ENCODE assay signal across 21 cellular contexts in the genomic region with DNA sequence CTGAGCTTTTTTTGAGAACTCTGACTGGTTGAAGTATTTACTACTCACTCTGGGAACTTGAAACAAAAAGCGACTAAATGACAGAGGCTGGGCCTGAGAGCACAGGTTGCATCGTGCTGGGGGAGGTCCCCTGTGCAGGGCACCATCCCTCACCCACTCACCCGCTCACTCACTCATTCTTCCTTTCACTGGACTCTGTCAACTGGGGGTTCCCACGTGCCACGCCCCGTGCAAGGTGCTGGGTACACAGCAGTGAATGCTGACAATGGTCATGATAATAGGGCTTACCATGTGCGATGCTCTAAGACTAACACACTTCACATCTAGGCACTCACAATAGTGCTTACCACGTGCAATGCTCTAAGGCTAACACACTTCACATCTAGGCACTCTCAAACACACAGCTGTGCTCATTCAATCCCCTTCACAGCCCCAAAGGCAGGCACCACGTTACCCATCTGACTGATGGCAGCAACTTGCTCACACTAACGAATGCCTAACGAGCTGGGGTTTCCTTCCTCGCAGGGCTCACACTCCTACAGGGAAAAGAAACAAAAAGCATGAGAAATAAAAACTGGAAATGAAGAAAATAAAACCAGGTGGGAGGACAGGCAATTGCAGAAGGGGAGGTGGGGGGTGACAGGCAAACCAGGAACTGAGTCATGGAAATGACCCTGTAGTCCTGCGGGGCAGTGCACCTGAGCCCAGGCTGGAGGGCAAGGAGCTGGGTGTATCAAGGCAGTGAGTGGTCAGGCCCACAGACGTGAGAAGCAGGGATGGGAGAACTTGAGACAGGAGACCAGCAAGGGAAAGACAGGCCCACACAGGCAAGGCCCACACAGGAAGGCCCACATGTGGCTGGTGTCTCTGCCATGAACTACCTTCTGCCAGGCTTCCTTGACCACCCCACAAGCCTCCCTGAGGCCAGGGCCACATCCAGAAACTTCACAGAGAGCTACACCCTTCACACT.
DNase-seq lines count a peak whose midpoint lies in the region; ATAC-seq, FAIRE-seq and TF ChIP-seq lines count a peak whose summit lies in the region.
"Had no signal": no experiment of that assay in that cellular context is flagged by ENCODE, and none has a peak within 500 bp of the region (broad histone marks: within the 10 kb centered on the region; RNA-seq: fewer than 3 reads in every experiment).

No MANE protein-coding gene starts in this region.

- peak; percentile 94 to 95 for ATAC-seq in activated T-cell treated with anti-CD3 and anti-CD28 coated beads, Interleukin-2, amount 50 U/mL, for 72 hours (replicated peaks in 1 of 2)
- ATAC-seq: SK-N-SH treated with all-trans-retinoic acid at 6 μM for 48 hours; stimulated activated naive B cell treated with anti-CD40 and anti-IgM and Interleukin-4, amounts not matched to agents 10 μg/mL and 1 μg/mL and 100 μg/mL, for 72 hours had no signal

- no peak overlapping the region for H3K4me3 Mint-ChIP-seq in activated T-cell treated with anti-CD3 and anti-CD28 coated beads, Interleukin-2, amount 50 U/mL, for 72 hours
- H3K4me3 Mint-ChIP-seq: activated naive CD4-positive, alpha-beta T cell treated with anti-CD3 and anti-CD28 coated beads, Interleukin-2, amount 10 ng/mL, durations not matched to agents 7 days and 5 days; brain; CD4-positive, alpha-beta T cell; IgD-negative memory B cell; stimulated activated naive B cell treated with anti-CD40 and anti-IgM and Interleukin-4, amounts not matched to agents 10 μg/mL and 1 μg/mL and 100 μg/mL, for 72 hours had no signal

- H3K27ac ChIP-seq in kidney (ENCODE audit: low read depth in 2 of 2, low read length in 2 of 2): no peak overlapping the region
- H3K27ac ChIP-seq: esophagus squamous epithelium, skin epidermis had no signal

- no peak for FAIRE-seq in kidney (lab: Jason Lieb, UNC)

- TF ChIP-seq CTCF in kidney (IDR thresholded peaks at IDR 0.05; ENCODE audit: borderline replicate concordance, extremely low read depth, insufficient read depth): no peak

- no peak overlapping the region for H3K4me3 ChIP-seq in kidney (ENCODE audit: low read length in 2 of 2)
- H3K4me3 ChIP-seq: esophagus squamous epithelium, skin epidermis had no signal

- no peaks in the 10 kb centered on the region for H3K4me1 ChIP-seq in kidney (ENCODE audit: control insufficient read depth in 1 of 2, insufficient read depth in 1 of 2, low read depth in 1 of 2, low read length in 2 of 2)

- no peaks in the 10 kb centered on the region for H3K9me3 ChIP-seq in kidney (ENCODE audit: control insufficient read depth in 1 of 2, low read length in 2 of 2)
- H3K9me3 ChIP-seq: esophagus squamous epithelium had no signal

- no peak overlapping the region for H3K9ac ChIP-seq in kidney (ENCODE audit: low read length in 2 of 2)

- H3K36me3 Mint-ChIP-seq in activated T-cell treated with anti-CD3 and anti-CD28 coated beads, Interleukin-2, amount 50 U/mL, for 72 hours (ENCODE audit: insufficient read depth in 2 of 2): no peaks in the 10 kb centered on the region
- H3K36me3 Mint-ChIP-seq: activated naive CD4-positive, alpha-beta T cell treated with anti-CD3 and anti-CD28 coated beads, Interleukin-2, amount 10 ng/mL, durations not matched to agents 7 days and 5 days; brain; IgD-negative memory B cell; stimulated activated naive B cell treated with anti-CD40 and anti-IgM and Interleukin-4, amounts not matched to agents 10 μg/mL and 1 μg/mL and 100 μg/mL, for 72 hours had no signal

- intact Hi-C loops in kidney (cut with DNase I): no loop called here

- no peaks in the 10 kb centered on the region for H3K36me3 ChIP-seq in kidney (ENCODE audit: control insufficient read depth in 1 of 2, insufficient read depth in 2 of 2, low read length in 2 of 2)
- H3K36me3 ChIP-seq: esophagus squamous epithelium had no signal

- H3K9me3 Mint-ChIP-seq in activated T-cell treated with anti-CD3 and anti-CD28 coated beads, Interleukin-2, amount 50 U/mL, for 72 hours: no peaks in the 10 kb centered on the region
- H3K9me3 Mint-ChIP-seq: activated naive CD4-positive, alpha-beta T cell treated with anti-CD3 and anti-CD28 coated beads, Interleukin-2, amount 10 ng/mL, durations not matched to agents 7 days and 5 days; CD4-positive, alpha-beta T cell; IgD-negative memory B cell; stimulated activated naive B cell treated with anti-CD40 and anti-IgM and Interleukin-4, amounts not matched to agents 10 μg/mL and 1 μg/mL and 100 μg/mL, for 72 hours had no signal

- H3K4me1 Mint-ChIP-seq in activated T-cell treated with anti-CD3 and anti-CD28 coated beads, Interleukin-2, amount 50 U/mL, for 72 hours (ENCODE audit: low read depth): peaks cover 12% of the 10 kb centered on the region
- H3K4me1 Mint-ChIP-seq: activated naive CD4-positive, alpha-beta T cell treated with anti-CD3 and anti-CD28 coated beads, Interleukin-2, amount 10 ng/mL, durations not matched to agents 7 days and 5 days; stimulated activated naive B cell treated with anti-CD40 and anti-IgM and Interleukin-4, amounts not matched to agents 10 μg/mL and 1 μg/mL and 100 μg/mL, for 72 hours had no signal

- H3K27ac Mint-ChIP-seq in activated T-cell treated with anti-CD3 and anti-CD28 coated beads, Interleukin-2, amount 50 U/mL, for 72 hours: no peak overlapping the region
- H3K27ac Mint-ChIP-seq: activated naive CD4-positive, alpha-beta T cell treated with anti-CD3 and anti-CD28 coated beads, Interleukin-2, amount 10 ng/mL, durations not matched to agents 7 days and 5 days; CD4-positive, alpha-beta T cell; IgD-negative memory B cell; stimulated activated naive B cell treated with anti-CD40 and anti-IgM and Interleukin-4, amounts not matched to agents 10 μg/mL and 1 μg/mL and 100 μg/mL, for 72 hours had no signal

- H3K27me3 Mint-ChIP-seq in activated T-cell treated with anti-CD3 and anti-CD28 coated beads, Interleukin-2, amount 50 U/mL, for 72 hours (ENCODE audit: low read depth): peaks cover 38% of the 10 kb centered on the region

- DNase-seq in activated T-cell treated with anti-CD3 and anti-CD28 coated beads, Interleukin-2, amount 50 U/mL, for 72 hours: peak; percentile 37 to 45
- DNase-seq in activated T-cell treated with anti-CD3 and anti-CD28 coated beads for 4 hours: no peak
- DNase-seq in RPMI7951 (ENCODE audit: low read depth): peak; percentile 31
- DNase-seq in kidney: peak; percentile 35
- DNase-seq in stimulated activated CD8-positive, alpha-beta memory T cell treated with anti-CD3 and anti-CD28 coated beads, Interleukin-4, amount 100 ng/mL, for 48 hours: peak; percentile 30
- DNase-seq in ecto neural progenitor cell (ENCODE audit: low spot score): no peak
- no peak for DNase-seq in HuH-7 (ENCODE audit: low spot score)
- DNase-seq in glomerular visceral epithelial cell (ENCODE audit: extremely low spot score): no peak
- DNase-seq: ACHN; activated naive CD4-positive, alpha-beta T cell treated with anti-CD3 and anti-CD28 coated beads, Interleukin-2, amount 10 ng/mL, durations not matched to agents 7 days and 5 days; esophagus squamous epithelium; midbrain; NCI-H2107; NCI-H526; nucleus accumbens; stimulated activated naive B cell treated with anti-CD40 and anti-IgM and Interleukin-4, amounts not matched to agents 10 μg/mL and 1 μg/mL and 100 μg/mL, for 72 hours had no signal

Comparison
In these comparisons a context has a peak if more than half of its experiments do, and no peak if none do; other contexts are left out.
1. DNase-seq: peak in activated T-cell treated with anti-CD3 and anti-CD28 coated beads, Interleukin-2, amount 50 U/mL, for 72 hours (2 of 2), RPMI7951 (single experiment), kidney (single experiment) and stimulated activated CD8-positive, alpha-beta memory T cell treated with anti-CD3 and anti-CD28 coated beads, Interleukin-4, amount 100 ng/mL, for 48 hours (single experiment); none in activated T-cell treated with anti-CD3 and anti-CD28 coated beads for 4 hours (single experiment), ecto neural progenitor cell (single experiment), HuH-7 (single experiment) and glomerular visceral epithelial cell (single experiment).